In genomic region chr7:114885836-114886235, GRCh38 we compare ENCODE assay signal across 3 cellular contexts.
A peak's percentile ranks its signal among the peaks of the same experiment; 100 is the strongest.
TF ChIP-seq lines count a peak whose summit lies in the region.

No MANE protein-coding gene starts in this region.

TF ChIP-seq in SK-N-SH, 30 proteins besides CTCF, POLR2A, EP300 and RAD21 (continues in another document):
- TF ChIP-seq PBX3 (IDR thresholded peaks at IDR 0.05) = peak; percentile 52; the same call in 1 of the 2 replicates
- no peak for TF ChIP-seq RCOR1 (IDR thresholded peaks at IDR 0.05; ENCODE audit: low read length)
- no peak for TF ChIP-seq TAF1 (IDR thresholded peaks at IDR 0.05; ENCODE audit: borderline replicate concordance, low read depth, low read length)
- no peak for TF ChIP-seq POLR2AphosphoS5 (IDR thresholded peaks at IDR 0.05; ENCODE audit: low read depth, low read length)
- TF ChIP-seq JUND (IDR thresholded peaks at IDR 0.05) = peak; percentile 69
- TF ChIP-seq ZBTB33 (IDR thresholded peaks at IDR 0.05; ENCODE audit: borderline replicate concordance, low read depth) = peak; percentile 33; the same call in 1 of the 2 replicates
- TF ChIP-seq ELF1 (IDR thresholded peaks at IDR 0.05) = no peak
- TF ChIP-seq MXI1 (IDR thresholded peaks at IDR 0.05; ENCODE audit: low read depth, low read length) = no peak
- no peak for TF ChIP-seq FOXJ3 (CRISPR knock-in tag; IDR thresholded peaks at IDR 0.05)
- no peak for TF ChIP-seq REST (IDR thresholded peaks at IDR 0.05; ENCODE audit: low read depth, low read length)
- no peak for TF ChIP-seq MAX (IDR thresholded peaks at IDR 0.05; ENCODE audit: low read depth)
- TF ChIP-seq NRF1 (IDR thresholded peaks at IDR 0.05; ENCODE audit: low read depth, low read length) = no peak
- TF ChIP-seq TCF12 (IDR thresholded peaks at IDR 0.05) = peak; percentile 51; the same call in 1 of the 2 replicates

TF ChIP-seq in SK-N-SH treated with all-trans-retinoic acid at 6 μM for 48 hours, 23 proteins besides CTCF, POLR2A, EP300 and RAD21:
- TF ChIP-seq ZNF8 (CRISPR knock-in tag; IDR thresholded peaks at IDR 0.05) = no peak
TF ChIP-seq in SK-N-SH treated with all-trans-retinoic acid at 6 μM for 48 hours: peak in this region for 0.

TF ChIP-seq in IMR-90, 13 proteins besides CTCF, POLR2A, EP300 and RAD21:
- TF ChIP-seq MXI1 (IDR thresholded peaks at IDR 0.05; ENCODE audit: borderline replicate concordance, low read depth, low read length) = no peak
- no peak for TF ChIP-seq FOS (IDR thresholded peaks at IDR 0.05; ENCODE audit: low read depth, low read length)
- TF ChIP-seq BHLHE40 (IDR thresholded peaks at IDR 0.05; ENCODE audit: low read depth, low read length) = no peak
- TF ChIP-seq RFX5 (IDR thresholded peaks at IDR 0.05; ENCODE audit: low read depth, low read length) = no peak
- no peak for TF ChIP-seq CHD1 (IDR thresholded peaks at IDR 0.05; ENCODE audit: low read depth, low read length)
- TF ChIP-seq RCOR1 (IDR thresholded peaks at IDR 0.05; ENCODE audit: insufficient replicate concordance, low read length) = no peak
- TF ChIP-seq SMC3 (IDR thresholded peaks at IDR 0.05; ENCODE audit: low read depth, low read length) = no peak
- TF ChIP-seq MAZ (IDR thresholded peaks at IDR 0.05; ENCODE audit: borderline replicate concordance, low read depth, low read length) = no peak
- TF ChIP-seq CEBPB (IDR thresholded peaks at IDR 0.05; ENCODE audit: low read depth, low read length) = no peak
- TF ChIP-seq MAFK (IDR thresholded peaks at IDR 0.05; ENCODE audit: low read depth, low read length) = no peak
- no peak for TF ChIP-seq USF2 (IDR thresholded peaks at IDR 0.05; ENCODE audit: low read depth, low read length)
- no peak for TF ChIP-seq NFE2L2 (IDR thresholded peaks at IDR 0.05; ENCODE audit: low read depth, low read length)
- no peak for TF ChIP-seq ELK1 (IDR thresholded peaks at IDR 0.05; ENCODE audit: borderline replicate concordance, low read depth, low read length)
